36 cellular contexts compared by ENCODE assay signal in genomic region chr12:68129979-68130378, GRCh38. TPM values are rescaled to one million over a fixed set of nuclear protein-coding genes. Genes with fewer than 3 reads are reported as not detected.
"Had no signal": no experiment of that assay in that cellular context is flagged by ENCODE, and none has a peak within 500 bp of the region (broad histone marks: within the 10 kb centered on the region; RNA-seq: fewer than 3 reads in every experiment).

No MANE protein-coding gene starts in this region.

- ATAC-seq: activated CD8-positive, alpha-beta memory T cell treated with anti-CD3 and anti-CD28 coated beads, Interleukin-2, amount 10 ng/mL, durations not matched to agents 7 days and 5 days; Panc1 had no signal

- H3K27me3 Mint-ChIP-seq: activated CD8-positive, alpha-beta memory T cell treated with anti-CD3 and anti-CD28 coated beads, Interleukin-2, amount 10 ng/mL, durations not matched to agents 7 days and 5 days; activated naive CD8-positive, alpha-beta T cell; central memory CD8-positive, alpha-beta T cell; IgD-negative memory B cell had no signal

- DNase-seq: activated CD4-positive, alpha-beta T cell treated with anti-CD3 and anti-CD28 coated beads for 1 hour; activated CD4-positive, alpha-beta T cell treated with anti-CD3 and anti-CD28 coated beads for 48 hours; activated CD4-positive, alpha-beta T cell treated with anti-CD3 and anti-CD28 coated beads, Interleukin-2, amount 50 U/mL, for 48 hours; activated CD4-positive, CD25-positive, alpha-beta regulatory T cell; activated CD8-positive, alpha-beta memory T cell treated with anti-CD3 and anti-CD28 coated beads for 24 hours; activated CD8-positive, alpha-beta memory T cell treated with anti-CD3 and anti-CD28 coated beads, Interleukin-2, amount 10 ng/mL, durations not matched to agents 7 days and 5 days; activated CD8-positive, alpha-beta memory T cell treated with anti-CD3 and anti-CD28 coated beads, Interleukin-2, amount 50 U/mL, for 48 hours; activated gamma-delta T cell; activated naive CD4-positive, alpha-beta T cell treated with Interleukin-2 at 50 U/mL for 16 hours; amygdala; Kasumi-1; KG1; MG63; NCI-H1048; NCI-H1105 treated with DMSO at 0.1 percent for 48 hours; NCI-H1436; NCI-H1694; NCI-H1930; NCI-H2081 treated with DMSO at 0.1 percent for 48 hours; NCI-H345; NCI-H524 treated with DMSO at 0.1 percent for 48 hours; RPMI8226; SHP77 treated with DMSO at 0.1 percent for 48 hours; SK-N-SH; T1000; WERI-Rb-1 had no signal

- H3K4me3 Mint-ChIP-seq: activated CD8-positive, alpha-beta memory T cell treated with anti-CD3 and anti-CD28 coated beads, Interleukin-2, amount 10 ng/mL, durations not matched to agents 7 days and 5 days; activated naive CD8-positive, alpha-beta T cell; central memory CD8-positive, alpha-beta T cell had no signal

- H3K27ac Mint-ChIP-seq: activated CD8-positive, alpha-beta memory T cell treated with anti-CD3 and anti-CD28 coated beads, Interleukin-2, amount 10 ng/mL, durations not matched to agents 7 days and 5 days; activated naive CD8-positive, alpha-beta T cell; activated T-helper 2 cell treated with anti-CD3 and anti-CD28 coated beads, Interferon-gamma antibody, Interleukin-2, Interleukin-4, amounts not matched to agents 10 μg/mL and 5 μg/mL and 100 μg/mL, durations not matched to agents 14 hours and 24 hours and 36 hours had no signal

RNA-seq across cellular contexts. Expression of gene IFNG, which starts 29.6 kb away (rescaled TPM):
- total RNA-seq: ascending aorta, cardiac muscle cell, chondrocyte, NCI-H460, SJSA1 had no signal
